ENCODE assay signal across 8 cellular contexts in genomic region chr11:4607782-4608666, GRCh38. TPM values are rescaled to one million over a fixed set of nuclear protein-coding genes. Genes with fewer than 3 reads are reported as not detected.
A peak's percentile ranks its signal among the peaks of the same experiment; 100 is the strongest.
DNase-seq lines count a peak whose midpoint lies in the region; ATAC-seq and TF ChIP-seq lines count a peak whose summit lies in the region.

Gene TRIM68, minus strand, starts transcription at chr11:4608231. Its CDS starts 2,727 bp downstream, at chr11:4605504.

- H3K9me3 ChIP-seq in Caco-2 = no peaks in the 10 kb centered on the region
- H3K9me3 ChIP-seq in HUES48 (ENCODE audit: control insufficient read depth, insufficient read depth, low read length) = 0 out of 2 replicates have a peak, but pooled peaks cover 4% of the 10 kb centered on the region
- H3K9me3 ChIP-seq in mucosa of stomach (ENCODE audit: control insufficient read depth, low read length) = no peaks in the 10 kb centered on the region

- H3K27ac Mint-ChIP-seq in Caco-2 (ENCODE audit: unreplicated experiment) = peak within 1 kb of the TSS; percentile 88
- peak within 1 kb of the TSS; percentile 95 for H3K27ac Mint-ChIP-seq in activated T-cell treated with anti-CD3 and anti-CD28 coated beads, Interleukin-2, amount 50 U/mL, for 24 hours

- H3K4me3 ChIP-seq in Caco-2 (ENCODE audit: low read depth, low read length) = peak within 1 kb of the TSS; percentile 50
- H3K4me3 ChIP-seq in HUES48 (ENCODE audit: low read depth, low read length) = peak within 1 kb of the TSS; percentile 78
- peak within 1 kb of the TSS; percentile 88 for H3K4me3 ChIP-seq in epithelial cell of proximal tubule (ENCODE audit: low read depth, low read length)
- H3K4me3 ChIP-seq in mucosa of stomach (ENCODE audit: low read length) = peak within 1 kb of the TSS; percentile 77

- peaks cover 13% of the 10 kb centered on the region for H3K36me3 Mint-ChIP-seq in Caco-2 (ENCODE audit: insufficient read depth, unreplicated experiment)
- peaks cover 25% of the 10 kb centered on the region for H3K36me3 Mint-ChIP-seq in activated T-cell treated with anti-CD3 and anti-CD28 coated beads, Interleukin-2, amount 50 U/mL, for 24 hours (ENCODE audit: low read depth)

- H3K9ac ChIP-seq in HUES48 (ENCODE audit: low read depth, low read length) = peak within 1 kb of the TSS; percentile 69
- H3K9ac ChIP-seq in mucosa of stomach (ENCODE audit: low read length) = peak within 1 kb of the TSS; percentile 85

- peak; percentile 97 to 98 for DNase-seq in Caco-2
- DNase-seq in OCI-M1 (lab: John Stamatoyannopoulos, UW) = peak; percentile 97
- peak; percentile 95 for DNase-seq in activated T-cell treated with anti-CD3 and anti-CD28 coated beads, Interleukin-2, amount 50 U/mL, for 24 hours
- DNase-seq in epithelial cell of proximal tubule (ENCODE audit: low read depth) = peak; percentile 55
- peak; percentile 85 to 87 for DNase-seq in stimulated activated CD8-positive, alpha-beta memory T cell treated with anti-CD3 and anti-CD28 coated beads, Interleukin-7, amount 100 ng/mL, for 1 hour (ENCODE audit: low read depth in 2 of 2)

- peak; percentile 100 for ATAC-seq in GM21390 (IDR thresholded peaks at IDR 0.05; ENCODE audit: unreplicated experiment)

- no peaks in the 10 kb centered on the region for H3K27me3 Mint-ChIP-seq in Caco-2 (ENCODE audit: insufficient read depth, unreplicated experiment)
- no peaks in the 10 kb centered on the region for H3K27me3 Mint-ChIP-seq in activated T-cell treated with anti-CD3 and anti-CD28 coated beads, Interleukin-2, amount 50 U/mL, for 24 hours

- intact Hi-C loops in Caco-2 (cut with micrococcal nuclease; ENCODE audit: unreplicated experiment) = loop anchor here (5.0 kb wide), 2 partner anchors 61 to 1624 kb away; partner anchors contain the start of genes FHIP1B and OR52M1

- H3K4me3 Mint-ChIP-seq in Caco-2 (ENCODE audit: unreplicated experiment) = peak within 1 kb of the TSS; percentile 87
- H3K4me3 Mint-ChIP-seq in activated T-cell treated with anti-CD3 and anti-CD28 coated beads, Interleukin-2, amount 50 U/mL, for 24 hours = peak within 1 kb of the TSS; percentile 92

- H3K27me3 ChIP-seq in Caco-2 (replicated peaks; ENCODE audit: control insufficient read depth, insufficient read depth, low read length) (no peaks in the 10 kb centered on the region), HUES48 (ENCODE audit: control insufficient read depth, insufficient read depth, low read length) (no peaks in the 10 kb centered on the region), mucosa of stomach (ENCODE audit: control insufficient read depth, insufficient read depth, low read length) (no peaks in the 10 kb centered on the region)

- peak within 1 kb of the TSS; percentile 95 for H3K27ac ChIP-seq in HUES48 (ENCODE audit: low read depth, low read length)

- H3K4me1 Mint-ChIP-seq in Caco-2 (ENCODE audit: low read depth, unreplicated experiment) = peaks cover 10% of the 10 kb centered on the region
- peaks cover 46% of the 10 kb centered on the region for H3K4me1 Mint-ChIP-seq in activated T-cell treated with anti-CD3 and anti-CD28 coated beads, Interleukin-2, amount 50 U/mL, for 24 hours (ENCODE audit: low read depth)

- POLR2A ChIA-PET in Caco-2 (lab: Charles Lee) = no interaction called here

- TSS peak; percentile 59 for BruUV-seq in Caco-2 (replicated peaks; lab: Mats Ljungman, UMichigan)

- H3K36me3 ChIP-seq in Caco-2 (ENCODE audit: control insufficient read depth, insufficient read depth, low read length) (no peaks in the 10 kb centered on the region; the same call in 1 of the 2 replicates), HUES48 (ENCODE audit: control insufficient read depth, insufficient read depth, low read length) (no peaks in the 10 kb centered on the region), mucosa of stomach (ENCODE audit: control insufficient read depth, insufficient read depth, low read length) (no peaks in the 10 kb centered on the region)

- H3K4me1 ChIP-seq in Caco-2 (0 out of 2 replicates have a peak, but pooled peaks cover 13% of the 10 kb centered on the region), HUES48 (ENCODE audit: control insufficient read depth, insufficient read depth, low read length) (peaks cover 4% of the 10 kb centered on the region; the same call in 1 of the 2 replicates), mucosa of stomach (ENCODE audit: control insufficient read depth, insufficient read depth, low read length) (no peaks in the 10 kb centered on the region)

- H3K9me3 Mint-ChIP-seq in Caco-2 (ENCODE audit: unreplicated experiment) = peaks cover 7% of the 10 kb centered on the region
- H3K9me3 Mint-ChIP-seq in activated T-cell treated with anti-CD3 and anti-CD28 coated beads, Interleukin-2, amount 50 U/mL, for 24 hours = no peaks in the 10 kb centered on the region

- CTCF ChIA-PET in Caco-2 (lab: Charles Lee) = interaction anchor here (0.6 to 1.9 kb wide), 10 partner anchors 16 to 1962 kb away, joined by 3 to 12 read pairs (median 4); partner anchors contain the start of gene OR51D1

- TF ChIP-seq CTCF in Caco-2 (IDR thresholded peaks at IDR 0.05; ENCODE audit: insufficient read depth in 1 of 2, low read depth in 1 of 2, low read length in 1 of 2, severe bottlenecking in 1 of 2, unreplicated experiment in 1 of 2) (no peak), epithelial cell of proximal tubule (conservative IDR thresholded peaks at IDR 0.05; ENCODE audit: low read depth, low read length) (no peak)

RNA-seq across cellular contexts. Expression of gene TRIM68, which starts in this region (rescaled TPM):
- total RNA-seq in Caco-2 (2022) (4.9 and 6.9 TPM in 2 replicates), epithelial cell of proximal tubule (7.9 and 8.5 TPM in 2 replicates)

Comparison
In these comparisons a context has a peak if more than half of its experiments do, and no peak if none do; other contexts are left out.
1. Peak in every context shown above with its lines: DNase-seq, ATAC-seq, H3K4me3 ChIP-seq and H3K27ac ChIP-seq.